Comparison of ENCODE assay signal across 35 cellular contexts in genomic region chr5:96605144-96605543, GRCh38.
"Had no signal": no experiment of that assay in that cellular context is flagged by ENCODE, and none has a peak within 500 bp of the region (broad histone marks: within the 10 kb centered on the region; RNA-seq: fewer than 3 reads in every experiment).

No MANE protein-coding gene starts in this region.

- H3K36me3 ChIP-seq: MG63 had no signal

- H3K4me3 ChIP-seq: MG63 had no signal

- H3K27ac ChIP-seq: KMS-11 had no signal

- H3K27me3 ChIP-seq: MG63 had no signal

- H3K9me3 ChIP-seq: MG63 had no signal

- H3K4me2 ChIP-seq: KMS-11 had no signal

- DNase-seq: Karpas-422, Kasumi-1, KG1, MG63, MM.1S, MV-4-11, NCI-H1048, NCI-H1092, NCI-H1092 treated with DMSO at 0.1 percent for 48 hours, NCI-H1105, NCI-H1105 treated with DMSO at 0.1 percent for 48 hours, NCI-H1417, NCI-H1417 treated with DMSO at 0.1 percent for 48 hours, NCI-H1436, NCI-H1436 treated with DMSO at 0.1 percent for 48 hours, NCI-H146, NCI-H1694, NCI-H1694 treated with DMSO at 0.1 percent for 48 hours, NCI-H187, NCI-H187 treated with DMSO at 0.1 percent for 48 hours, NCI-H1930, NCI-H2029, NCI-H2029 treated with DMSO at 0.1 percent for 48 hours, NCI-H2081, NCI-H2081 treated with DMSO at 0.1 percent for 48 hours, NCI-H2107, NCI-H2171, NCI-H2171 treated with DMSO at 0.1 percent for 48 hours, NCI-H2227 treated with DMSO at 0.1 percent for 48 hours, NCI-H226, NCI-H345, NCI-H446, NCI-H446 treated with DMSO at 0.1 percent for 48 hours, NCI-H510A had no signal

- H3K9ac ChIP-seq: KMS-11 had no signal
